Comparison of ENCODE assay signal across 13 cellular contexts in genomic region chr3:99651561-99651960, GRCh38. TPM values are rescaled to one million over a fixed set of nuclear protein-coding genes. Genes with fewer than 3 reads are reported as not detected.
DNase-seq lines count a peak whose midpoint lies in the region; ATAC-seq and TF ChIP-seq lines count a peak whose summit lies in the region.
"Had no signal": no experiment of that assay in that cellular context is flagged by ENCODE, and none has a peak within 500 bp of the region (broad histone marks: within the 10 kb centered on the region; RNA-seq: fewer than 3 reads in every experiment).

No MANE protein-coding gene starts in this region.

- H3K4me1 ChIP-seq in GM23338 (ENCODE audit: insufficient read depth) = no peaks in the 10 kb centered on the region
- peaks cover 15% of the 10 kb centered on the region for H3K4me1 ChIP-seq in left ventricle myocardium inferior
- H3K4me1 ChIP-seq: testis had no signal

- H3K27me3 Mint-ChIP-seq in GM23338 (ENCODE audit: insufficient read depth, low read depth, poor library complexity) (no peaks in the 10 kb centered on the region), WTC11 (ENCODE audit: low read depth) (no peaks in the 10 kb centered on the region)
- H3K27me3 Mint-ChIP-seq: IgD-negative memory B cell had no signal

- H3K4me1 Mint-ChIP-seq in GM23338 (peaks cover 2% of the 10 kb centered on the region; the same call in 1 of the 3 replicates), WTC11 (peaks cover 5% of the 10 kb centered on the region)
- H3K4me1 Mint-ChIP-seq: IgD-negative memory B cell had no signal

- intact Hi-C loops in left ventricle myocardium inferior (cut with micrococcal nuclease) = no loop called here

- no peaks in the 10 kb centered on the region for H3K36me3 Mint-ChIP-seq in GM23338 (ENCODE audit: low read depth)
- H3K36me3 Mint-ChIP-seq in WTC11 = no peaks in the 10 kb centered on the region
- no peaks in the 10 kb centered on the region for H3K36me3 Mint-ChIP-seq in activated naive CD4-positive, alpha-beta T cell treated with anti-CD3 and anti-CD28 coated beads, Interleukin-2, amount 50 U/mL, for 72 hours
- H3K36me3 Mint-ChIP-seq: IgD-negative memory B cell, mesothelial cell of epicardium had no signal

- no peaks in the 10 kb centered on the region for H3K9me3 ChIP-seq in left ventricle myocardium inferior (replicated peaks)
- H3K9me3 ChIP-seq: testis had no signal

- H2AFZ ChIP-seq in GM23338 = peak overlapping the region; percentile 35; the same call in 1 of the 2 replicates

- no peak overlapping the region for H3K27ac ChIP-seq in GM23338 (ENCODE audit: low read depth)
- H3K27ac ChIP-seq in left ventricle myocardium inferior (replicated peaks) = peak overlapping the region; percentile 24
- H3K27ac ChIP-seq: testis had no signal

- H3K27ac Mint-ChIP-seq in GM23338 (no peak overlapping the region), WTC11 (no peak overlapping the region)
- no peak overlapping the region for H3K27ac Mint-ChIP-seq in activated naive CD4-positive, alpha-beta T cell treated with anti-CD3 and anti-CD28 coated beads, Interleukin-2, amount 50 U/mL, for 72 hours
- H3K27ac Mint-ChIP-seq: IgD-negative memory B cell, mesothelial cell of epicardium had no signal

- no peaks in the 10 kb centered on the region for H3F3A ChIP-seq in GM23338 (replicated peaks; ENCODE audit: low read depth)

- POLR2A ChIA-PET in WTC11 (lab: Charles Lee) = no interaction called here

- H3K27me3 ChIP-seq in GM23338 (ENCODE audit: insufficient read depth) = no peaks in the 10 kb centered on the region
- no peaks in the 10 kb centered on the region for H3K27me3 ChIP-seq in left ventricle myocardium inferior (ENCODE audit: low read depth)
- H3K27me3 ChIP-seq: testis had no signal

- no peak for ATAC-seq in GM23338
- peak; percentile 41; the same call in 1 of the 2 replicates for ATAC-seq in WTC11
- ATAC-seq in HG03280 (IDR thresholded peaks at IDR 0.05; ENCODE audit: unreplicated experiment) = no peak
- ATAC-seq in activated naive CD4-positive, alpha-beta T cell treated with anti-CD3 and anti-CD28 coated beads, Interleukin-2, amount 50 U/mL, for 72 hours = no peak
- ATAC-seq: activated T-cell treated with anti-CD3 and anti-CD28 coated beads, Interleukin-2, amount 50 U/mL, for 72 hours had no signal

- no peak overlapping the region for H3K4me2 ChIP-seq in GM23338

- H3K36me3 ChIP-seq in GM23338 (ENCODE audit: insufficient read depth) (no peaks in the 10 kb centered on the region), left ventricle myocardium inferior (no peaks in the 10 kb centered on the region)

- no peak overlapping the region for H3K4me3 Mint-ChIP-seq in GM23338
- H3K4me3 Mint-ChIP-seq in WTC11 = no peak overlapping the region
- H3K4me3 Mint-ChIP-seq: activated T-cell treated with anti-CD3 and anti-CD28 coated beads, Interleukin-2, amount 50 U/mL, for 72 hours; IgD-negative memory B cell; mesothelial cell of epicardium had no signal

- no peaks in the 10 kb centered on the region for H3K9me2 ChIP-seq in GM23338 (ENCODE audit: insufficient read depth)

- DNase-seq in GM23338 (ENCODE audit: low spot score) (no peak), WTC11 (ENCODE audit: low spot score) (no peak), left ventricle myocardium inferior (no peak), skeletal muscle cell (ENCODE audit: low read depth) (peak; percentile 58), activated gamma-delta T cell (lab: John Stamatoyannopoulos, UW) (no peak)
- no peak for DNase-seq in activated naive CD4-positive, alpha-beta T cell treated with anti-CD3 and anti-CD28 coated beads, Interleukin-2, amount 50 U/mL, for 72 hours (ENCODE audit: low spot score in 2 of 2)
- no peak for DNase-seq in activated CD4-positive, alpha-beta T cell treated with anti-CD3 and anti-CD28 coated beads, Interleukin-2, amount 50 U/mL, for 48 hours
- DNase-seq: activated T-cell treated with anti-CD3 and anti-CD28 coated beads, Interleukin-2, amount 50 U/mL, for 72 hours; stimulated activated CD4-positive, alpha-beta T cell treated with anti-CD3 and anti-CD28 coated beads, Interleukin-1b, Interleukin-23, amount 100 ng/mL, for 48 hours; testis had no signal

- H3K4me3 ChIP-seq in GM23338 (no peak overlapping the region), left ventricle myocardium inferior (no peak overlapping the region), skeletal muscle cell (ENCODE audit: low read depth, low read length) (no peak overlapping the region)
- H3K4me3 ChIP-seq: testis had no signal

- CTCF ChIA-PET in WTC11 (lab: Charles Lee) = interaction anchor here (0.7 to 1.1 kb wide), 3 partner anchors 24 to 102 kb away, joined by 3 read pairs; no protein-coding TSS in a partner anchor

- H3K9me3 Mint-ChIP-seq in GM23338 (no peaks in the 10 kb centered on the region), WTC11 (no peaks in the 10 kb centered on the region)
- H3K9me3 Mint-ChIP-seq in activated naive CD4-positive, alpha-beta T cell treated with anti-CD3 and anti-CD28 coated beads, Interleukin-2, amount 50 U/mL, for 72 hours = no peaks in the 10 kb centered on the region
- H3K9me3 Mint-ChIP-seq: activated T-cell treated with anti-CD3 and anti-CD28 coated beads, Interleukin-2, amount 50 U/mL, for 72 hours; IgD-negative memory B cell; mesothelial cell of epicardium had no signal

- no peaks in the 10 kb centered on the region for H3K79me2 ChIP-seq in GM23338 (replicated peaks; ENCODE audit: insufficient read depth)

- H4K20me1 ChIP-seq in GM23338 (replicated peaks; ENCODE audit: insufficient read depth) = no peaks in the 10 kb centered on the region

- TF ChIP-seq CTCF in GM23338 (conservative IDR thresholded peaks at IDR 0.05; ENCODE audit: low read depth in 2 of 2) (no peak), WTC11 (IDR thresholded peaks at IDR 0.05) (no peak), left ventricle myocardium inferior (IDR thresholded peaks at IDR 0.05; ENCODE audit: borderline replicate concordance) (no peak)

TF ChIP-seq in GM23338, 12 proteins besides CTCF, POLR2A, EP300 and RAD21 (continues in another document):
- TF ChIP-seq STAT1 (IDR thresholded peaks at IDR 0.05; ENCODE audit: unreplicated experiment) = no peak
- TF ChIP-seq POLR2AphosphoS5 (IDR thresholded peaks at IDR 0.05; ENCODE audit: low read depth) = no peak

TF ChIP-seq in WTC11, 78 proteins besides CTCF, POLR2A, EP300 and RAD21 (continues in another document):
- TF ChIP-seq PRDM15 (CRISPR knock-in tag; IDR thresholded peaks at IDR 0.05) = no peak
- TF ChIP-seq GTF2I (CRISPR knock-in tag; conservative IDR thresholded peaks at IDR 0.05) = no peak
- no peak for TF ChIP-seq ZBTB43 (CRISPR knock-in tag; IDR thresholded peaks at IDR 0.05)
- TF ChIP-seq ZNF219 (CRISPR knock-in tag; IDR thresholded peaks at IDR 0.05; ENCODE audit: borderline replicate concordance) = no peak
- no peak for TF ChIP-seq ZNF263 (CRISPR knock-in tag; IDR thresholded peaks at IDR 0.05; ENCODE audit: low read depth)
- no peak for TF ChIP-seq SOX15 (CRISPR knock-in tag; IDR thresholded peaks at IDR 0.05)
- TF ChIP-seq ZNF232 (CRISPR knock-in tag; IDR thresholded peaks at IDR 0.05) = no peak

RNA-seq across cellular contexts. Expression of gene COL8A1, which starts 13.2 kb away (rescaled TPM):
- total RNA-seq in GM23338 (2014; rRNA removed; shearing (Covaris generic)) = 0.97 and 1.7 TPM in 2 replicates
- polyA plus RNA-seq in GM23338 (2016; fragmentation: Nextera tagmentation; extraction: Ambion mirVana) = 0.24 and 0.26 TPM in 2 replicates
- total RNA-seq in WTC11 (2021) (0.57 to 0.87 TPM (median 0.69 TPM) in 3 replicates), left ventricle myocardium inferior (16.4 TPM)
- total RNA-seq in activated naive CD4-positive, alpha-beta T cell treated with anti-CD3 and anti-CD28 coated beads, Interleukin-2, amount 50 U/mL, for 72 hours = under 1 TPM in 1 of 2 donors, not detected in 1; 0.07 TPM
- polyA plus RNA-seq: IgD-negative memory B cell had no signal
